Comparison of ENCODE assay signal across 27 cellular contexts in the genomic region with DNA sequence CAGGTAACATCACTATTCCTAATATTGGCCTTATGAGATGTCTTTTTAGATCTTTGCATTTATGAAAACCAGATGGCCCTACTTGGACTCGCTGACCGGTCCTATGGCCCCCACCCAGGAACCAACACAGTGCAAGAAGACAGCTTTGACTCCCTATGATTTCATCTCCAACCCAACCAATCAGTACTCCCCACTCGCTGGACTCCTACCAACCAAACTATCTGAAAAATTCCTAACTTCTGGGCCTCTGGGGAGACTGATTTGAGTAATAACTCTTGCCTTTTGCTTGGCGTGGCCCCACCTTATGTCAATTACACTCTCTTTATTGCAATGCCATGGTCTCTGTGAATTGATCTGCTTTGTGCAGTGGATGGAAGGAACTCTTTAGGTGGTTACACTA.
"Had no signal": no experiment of that assay in that cellular context is flagged by ENCODE, and none has a peak within 500 bp of the region (broad histone marks: within the 10 kb centered on the region; RNA-seq: fewer than 3 reads in every experiment).

No MANE protein-coding gene starts in this region.

- H3K36me3 ChIP-seq: lower lobe of right lung, neural progenitor cell, neutrophil, right lobe of liver, tibial nerve, uterus had no signal

- H3K4me3 ChIP-seq: lower lobe of right lung, neural progenitor cell, psoas muscle, right lobe of liver, smooth muscle cell, tibial nerve, uterus had no signal

- H3K9me3 ChIP-seq: lower lobe of right lung, neutrophil, psoas muscle, right lobe of liver, uterus had no signal

- H3K27me3 ChIP-seq: neural progenitor cell, neutrophil, right lobe of liver, tibial nerve, uterus had no signal

- H3K27ac ChIP-seq: lower lobe of right lung, neural progenitor cell, neutrophil, parathyroid adenoma, psoas muscle, right lobe of liver, tibial nerve, uterus had no signal

- DNase-seq: hippocampal formation; kidney glomerular epithelial cell; left cardiac atrium; lower lobe of right lung; mammary epithelial cell; mesendoderm; naive B cell; natural killer cell; nephron progenitor cell; occipital lobe; psoas muscle; right lobe of liver; stimulated activated CD4-positive, alpha-beta T cell treated with anti-CD3 and anti-CD28 coated beads, Interleukin-1b, Interleukin-23, amount 100 ng/mL, for 48 hours; stimulated activated CD4-positive, alpha-beta T cell treated with anti-CD3 and anti-CD28 coated beads, Interleukin-2, amount 100 ng/mL, for 48 hours; stimulated activated CD4-positive, alpha-beta T cell treated with anti-CD3 and anti-CD28 coated beads, Interleukin-4, amount 100 ng/mL, for 4 hours; stimulated activated CD8-positive, alpha-beta memory T cell treated with anti-CD3 and anti-CD28 coated beads, Interleukin-4, amount 100 ng/mL, for 48 hours; stimulated activated naive CD4-positive, alpha-beta T cell treated with Interleukin-2 at 50 U/mL for 16 hours; stimulated activated naive CD8-positive, alpha-beta T cell treated with anti-CD3 and anti-CD28 coated beads, Interleukin-15, amount 100 ng/mL, for 72 hours; substantia nigra; uterus had no signal

- H3K4me1 ChIP-seq: lower lobe of right lung, neural progenitor cell, parathyroid adenoma, psoas muscle, right lobe of liver, tibial nerve, uterus had no signal

- ATAC-seq: left lobe of liver; lower lobe of right lung; natural killer cell; psoas muscle; right lobe of liver; stimulated activated memory B cell treated with anti-CD40 and anti-IgM and Interleukin-4, amounts not matched to agents 10 μg/mL and 1 μg/mL and 100 μg/mL, for 72 hours; stimulated activated naive CD8-positive, alpha-beta T cell treated with anti-CD3 and anti-CD28 coated beads, Interleukin-15, amount 100 ng/mL, for 72 hours had no signal
